9 cellular contexts compared by ENCODE assay signal in genomic region chr2:191845248-191845715, GRCh38. TPM values are rescaled to one million over a fixed set of nuclear protein-coding genes. Genes with fewer than 3 reads are reported as not detected.
DNase-seq lines count a peak whose midpoint lies in the region; ATAC-seq and TF ChIP-seq lines count a peak whose summit lies in the region.
"Had no signal": no experiment of that assay in that cellular context is flagged by ENCODE, and none has a peak within 500 bp of the region (broad histone marks: within the 10 kb centered on the region; RNA-seq: fewer than 3 reads in every experiment).

No MANE protein-coding gene starts in this region.

- H3K36me3 ChIP-seq in mucosa of descending colon (ENCODE audit: low read depth): no peaks in the 10 kb centered on the region

- no peaks in the 10 kb centered on the region for H3K9me3 ChIP-seq in mucosa of descending colon

- no peaks in the 10 kb centered on the region for H3K4me1 ChIP-seq in mucosa of descending colon (ENCODE audit: low read depth)

- no peak for TF ChIP-seq CTCF in mucosa of descending colon (IDR thresholded peaks at IDR 0.05)

- intact Hi-C loops in mucosa of descending colon (cut with DNase I, micrococcal nuclease): no loop called here

- ATAC-seq in mucosa of descending colon (peak; percentile 12), GM21381 (IDR thresholded peaks at IDR 0.05; ENCODE audit: unreplicated experiment) (no peak)

- peak overlapping the region; percentile 55 for H3K27ac ChIP-seq in epithelial cell of prostate

- H3K4me3 ChIP-seq in mucosa of descending colon: no peak overlapping the region

- peak; percentile 35 for DNase-seq in NCI-H460 (ENCODE audit: extremely low read depth, low read depth)
- DNase-seq in epithelial cell of prostate (ENCODE audit: low read depth, low spot score): no peak
- peak in 1 of 3 donors; percentile 49 for DNase-seq in mucosa of descending colon
- DNase-seq in ureter (ENCODE audit: low spot score): peak; percentile 47
- no peak for DNase-seq in KG1 (lab: John Stamatoyannopoulos, UW)
- no peak for DNase-seq in NCI-H2227 treated with DMSO at 0.1 percent for 48 hours (lab: John Stamatoyannopoulos, UW)
- DNase-seq: activated gamma-delta T cell treated with Interleukin-2 at 50 U/mL for 16 hours, NCI-H1092 had no signal

RNA-seq across cellular contexts. Expression of gene CAVIN2, which starts 1.6 kb away (rescaled TPM):
- 114 and 121 TPM in 2 replicates for total RNA-seq in NCI-H460 (2014; rRNA removed; shearing (Covaris generic))
- 58.8 and 65.0 TPM in 2 replicates for polyA plus RNA-seq in NCI-H460 (2014; cell fraction: nucleus; rRNA removed)
- 100 to 1,000 TPM in 1 of 3 donors, 10 to 100 TPM in 1, 1 to 10 TPM in 1; 6.7 to 154 (median 13.7) TPM for total RNA-seq in mucosa of descending colon
- 52.4 TPM for total RNA-seq in ureter

Comparison
In these comparisons a context has a peak if more than half of its experiments do, and no peak if none do; other contexts are left out.
1. DNase-seq: peak in NCI-H460 (single experiment) and ureter (single experiment); none in epithelial cell of prostate (single experiment), KG1 (single experiment) and NCI-H2227 treated with DMSO at 0.1 percent for 48 hours (single experiment).